26 cellular contexts compared by ENCODE assay signal in genomic region chr9:123923377-123923776, GRCh38. TPM values are rescaled to one million over a fixed set of nuclear protein-coding genes. Genes with fewer than 3 reads are reported as not detected.
DNase-seq lines count a peak whose midpoint lies in the region; ATAC-seq, FAIRE-seq and TF ChIP-seq lines count a peak whose summit lies in the region.
"Had no signal": no experiment of that assay in that cellular context is flagged by ENCODE, and none has a peak within 500 bp of the region (broad histone marks: within the 10 kb centered on the region; RNA-seq: fewer than 3 reads in every experiment).

No MANE protein-coding gene starts in this region.

- peaks cover 0 to 5% (median 2%) of the 10 kb centered on the region in 7 donors for H3K9me3 Mint-ChIP-seq in CD14-positive monocyte
- H3K9me3 Mint-ChIP-seq: CD8-positive, alpha-beta memory T cell had no signal

- intact Hi-C loops in endothelial cell of umbilical vein (cut with micrococcal nuclease): loop anchor here (10.0 kb wide), 1 partner anchor 379 kb away; no protein-coding TSS in a partner anchor
- intact Hi-C loops in right lobe of liver (cut with DNase I): no loop called here
- intact Hi-C loops in CD14-positive monocyte (cut with micrococcal nuclease): loop anchor here in 1 of 2 donors (10.0 kb wide), 1 partner anchor 89 kb away; no protein-coding TSS in a partner anchor

- TF ChIP-seq POLR2A in A549 (IDR thresholded peaks at IDR 0.05; ENCODE audit: low read length) (no peak), endothelial cell of umbilical vein (IDR thresholded peaks at IDR 0.05; ENCODE audit: low read depth, low read length) (no peak), right lobe of liver (IDR thresholded peaks at IDR 0.05) (no peak)

- peaks cover 19 to 29% of the 10 kb centered on the region in 2 donors for H3K36me3 Mint-ChIP-seq in CD14-positive monocyte

- TF ChIP-seq CTCF in A549 (IDR thresholded peaks at IDR 0.05): no peak
- TF ChIP-seq CTCF in LNCaP clone FGC (IDR thresholded peaks at IDR 0.05; ENCODE audit: control insufficient read depth, extremely low read depth, insufficient read depth): no peak
- TF ChIP-seq CTCF in endothelial cell of umbilical vein (IDR thresholded peaks at IDR 0.05; ENCODE audit: extremely low read depth in 1 of 2, insufficient read depth in 1 of 2, low read depth in 1 of 2, low read length in 2 of 2): no peak
- no peak for TF ChIP-seq CTCF in right lobe of liver (IDR thresholded peaks at IDR 0.05)
- no peak for TF ChIP-seq CTCF in CD14-positive monocyte (IDR thresholded peaks at IDR 0.05)

- H2AFZ ChIP-seq in endothelial cell of umbilical vein (ENCODE audit: low read depth, low read length): peak overlapping the region; percentile 22

- peaks cover 7% of the 10 kb centered on the region; the same call in 2 of the 3 replicates for H3K9me3 ChIP-seq in A549
- H3K9me3 ChIP-seq in endothelial cell of umbilical vein (replicated peaks; ENCODE audit: control insufficient read depth, insufficient read depth, low read length): no peaks in the 10 kb centered on the region
- no peaks in the 10 kb centered on the region for H3K9me3 ChIP-seq in right lobe of liver
- H3K9me3 ChIP-seq: SK-N-SH had no signal

- H3K36me3 ChIP-seq in endothelial cell of umbilical vein (ENCODE audit: control insufficient read depth in 2 of 2, extremely low read depth in 1 of 2, insufficient read depth in 2 of 2, low read length in 2 of 2) (no peaks in the 10 kb centered on the region), right lobe of liver (no peaks in the 10 kb centered on the region)

- peaks cover 3% of the 10 kb centered on the region for H4K20me1 ChIP-seq in endothelial cell of umbilical vein (replicated peaks; ENCODE audit: control insufficient read depth, extremely low read depth, insufficient read depth, low read length)

- H3K4me2 ChIP-seq in A549 (peak overlapping the region; percentile 59), endothelial cell of umbilical vein (ENCODE audit: insufficient read depth, low read length) (peak overlapping the region; percentile 48)
- H3K4me2 ChIP-seq: SK-N-SH had no signal

- 57% methylated on average over 4 of the region's 4 CpGs for WGBS in A549 (ENCODE audit: missing lambda C conversion rate)
- 47% methylated on average over 4 of the region's 4 CpGs for WGBS in right lobe of liver (ENCODE audit: insufficient coverage, low coverage, low lambda C conversion rate, missing lambda C conversion rate)

- ATAC-seq in A549: no peak
- peak; percentile 56 to 75 (median 66) for ATAC-seq in right lobe of liver
- no peak for ATAC-seq in HG02571 (IDR thresholded peaks at IDR 0.05; ENCODE audit: unreplicated experiment)
- ATAC-seq: PC-3 had no signal

- no peak for FAIRE-seq in A549 (lab: Jason Lieb, UNC)
- no peak for FAIRE-seq in endothelial cell of umbilical vein (lab: Jason Lieb, UNC)
- FAIRE-seq: A204.1, GM19239, HTR-8/SVneo had no signal

- H3K27ac Mint-ChIP-seq in CD14-positive monocyte: peak overlapping the region in 2 of 7 donors; percentile 1 to 12
- H3K27ac Mint-ChIP-seq: CD8-positive, alpha-beta memory T cell had no signal

- no peaks in the 10 kb centered on the region for H3K27me3 ChIP-seq in endothelial cell of umbilical vein (ENCODE audit: control insufficient read depth in 2 of 2, insufficient read depth in 2 of 2, low read length in 2 of 2)
- no peaks in the 10 kb centered on the region for H3K27me3 ChIP-seq in right lobe of liver
- H3K27me3 ChIP-seq: BLaER1 treated with 17β-estradiol and CSF1 and Interleukin-3, amounts not matched to agents 10 nM and 100 nM had no signal

- DNase-seq in A549 (ENCODE audit: low read depth in 1 of 2, low spot score in 1 of 2) (no peak), LNCaP clone FGC (ENCODE audit: low read depth) (no peak), endothelial cell of umbilical vein (ENCODE audit: low read depth, low spot score) (no peak), right lobe of liver (no peak), mucosa of gallbladder (ENCODE audit: low spot score) (no peak), middle frontal gyrus (ENCODE audit: extremely low spot score, low spot score) (no peak), CD14-positive monocyte (ENCODE audit: low spot score) (no peak)
- DNase-seq: AML-193; Calu3; CD8-positive, alpha-beta memory T cell; DND-41; KBM-7; MM.1S; NCI-H1694; NCI-H2029 treated with DMSO at 0.1 percent for 48 hours; NCI-H446 treated with DMSO at 0.1 percent for 48 hours; NCI-H526; NCI-H82; NK-92 treated with Interleukin-12 subunit alpha and Interleukin-12 subunit beta, amount 100 ng/mL, for 24 hours; PC-3; SK-N-SH had no signal

- POLR2A ChIA-PET in A549 (lab: Yijun Ruan, JAX) (no interaction called here), endothelial cell of umbilical vein (lab: Charles Lee) (no interaction called here)

- H3K27me3 Mint-ChIP-seq in CD14-positive monocyte (ENCODE audit: low read depth in 3 of 3): no peaks in the 10 kb centered on the region
- H3K27me3 Mint-ChIP-seq: CD8-positive, alpha-beta memory T cell had no signal

- no peak for TF ChIP-seq EP300 in A549 (IDR thresholded peaks at IDR 0.05)

- dilution Hi-C loops in endothelial cell of umbilical vein (cut with MboI; ENCODE audit: extremely low pct_ligation_motif_present, low sequenced_read_pairs): no loop called here

- no peak for TF ChIP-seq RAD21 in A549 (conservative IDR thresholded peaks at IDR 0.05 in 1 of 2, IDR thresholded peaks at IDR 0.05 in 1 of 2)

- peaks cover 74% of the 10 kb centered on the region for H3K4me1 Mint-ChIP-seq in CD14-positive monocyte

- BruUV-seq in endothelial cell of umbilical vein (replicated peaks; lab: Mats Ljungman, UMichigan): no TSS peak

- no peak overlapping the region for H3K4me3 Mint-ChIP-seq in CD14-positive monocyte
- H3K4me3 Mint-ChIP-seq: CD8-positive, alpha-beta memory T cell had no signal

- H3K27ac ChIP-seq in A549 (peak overlapping the region; percentile 44 to 76), endothelial cell of umbilical vein (ENCODE audit: insufficient read depth, low read depth, low read length) (no peak overlapping the region), right lobe of liver (peak overlapping the region in 2 of 3 donors; percentile 31 to 61)
- H3K27ac ChIP-seq: BLaER1 treated with 17β-estradiol and CSF1 and Interleukin-3, amounts not matched to agents 10 nM and 100 nM had no signal

- H3K4me3 ChIP-seq in A549 (no peak overlapping the region), LNCaP clone FGC (ENCODE audit: low read depth, low read length) (peak overlapping the region; percentile 24; the same call in 1 of the 2 replicates), endothelial cell of umbilical vein (replicated peaks in 1 of 3; ENCODE audit: insufficient read depth in 1 of 3, low read depth in 1 of 3, low read length in 3 of 3) (no peak overlapping the region), right lobe of liver (no peak overlapping the region)
- H3K4me3 ChIP-seq: BLaER1 treated with 17β-estradiol and CSF1 and Interleukin-3, amounts not matched to agents 10 nM and 100 nM had no signal

- no peak overlapping the region for H3K9ac ChIP-seq in endothelial cell of umbilical vein (replicated peaks; ENCODE audit: extremely low read depth, insufficient read depth, low read length)
- H3K9ac ChIP-seq: BLaER1 treated with 17β-estradiol and CSF1 and Interleukin-3, amounts not matched to agents 10 nM and 100 nM; SK-N-SH had no signal

- CTCF ChIA-PET in A549 (lab: Yijun Ruan, JAX): interaction anchor here (0.6 kb wide), 1 partner anchor 98 kb away, joined by 3 read pairs; no protein-coding TSS in a partner anchor
- CTCF ChIA-PET in endothelial cell of umbilical vein (lab: Charles Lee): no interaction called here

- H3K79me2 ChIP-seq in endothelial cell of umbilical vein (ENCODE audit: control insufficient read depth, insufficient read depth, low read length): peaks cover 13% of the 10 kb centered on the region

- H3K4me1 ChIP-seq in A549 (peaks cover 60% of the 10 kb centered on the region), endothelial cell of umbilical vein (ENCODE audit: control insufficient read depth, extremely low read depth, insufficient read depth, low read length) (peaks cover 12% of the 10 kb centered on the region), right lobe of liver (peaks cover 0 to 46% (median 18%) of the 10 kb centered on the region in 4 donors)

- peaks cover 2% of the 10 kb centered on the region for H3K9me1 ChIP-seq in endothelial cell of umbilical vein (replicated peaks; ENCODE audit: control insufficient read depth, extremely low read depth, insufficient read depth, low read length)

TF ChIP-seq in A549, 52 proteins besides CTCF, POLR2A, EP300 and RAD21 (continues in another document):
- no peak for TF ChIP-seq HDAC2 (IDR thresholded peaks at IDR 0.05)

TF ChIP-seq in endothelial cell of umbilical vein, 7 proteins besides CTCF, POLR2A, EP300 and RAD21:
- no peak for TF ChIP-seq GATA2 (IDR thresholded peaks at IDR 0.05; ENCODE audit: insufficient read depth, insufficient read length, low read depth, low read length)
- TF ChIP-seq JUN (IDR thresholded peaks at IDR 0.05; ENCODE audit: borderline replicate concordance, insufficient read depth, insufficient read length, low read depth): no peak
- no peak for TF ChIP-seq POLR2AphosphoS5 (IDR thresholded peaks at IDR 0.05; ENCODE audit: insufficient read depth, low read depth, low read length)
- no peak for TF ChIP-seq MAX (IDR thresholded peaks at IDR 0.05; ENCODE audit: insufficient read depth, insufficient read length)
- TF ChIP-seq EZH2 (IDR thresholded peaks at IDR 0.05; ENCODE audit: borderline replicate concordance, low read depth, low read length, severe bottlenecking): no peak

RNA-seq across cellular contexts. Expression of gene DENND1A, which starts 6.5 kb away (rescaled TPM):
- polyA plus RNA-seq in A549 (2011; rRNA removed) (21.9 and 22.1 TPM in 2 replicates), A549 (2017; fragmentation: RNase III; extraction: RNeasy Plus Mini Kit Qiagen cat#74134 plus additional on column Dnase treatment) (14.9 to 15.6 TPM (median 15.1 TPM) in 3 replicates), endothelial cell of umbilical vein (23.6 and 24.5 TPM in 2 replicates), CD14-positive monocyte (10 to 100 TPM; 24.8 to 29.4 TPM)
- polyA plus RNA-seq in A549 (2012; cell fraction: cytosol; rRNA removed): 13.7 and 17.2 TPM in 2 replicates
- 16.6 and 21.5 TPM in 2 replicates for polyA plus RNA-seq in A549 (2012; cell fraction: nucleus; rRNA removed)
- polyA minus RNA-seq in A549 (2011; rRNA and poly(A)+ RNA removed): 66.5 and 71.0 TPM in 2 replicates
- total RNA-seq in endothelial cell of umbilical vein (15.7 and 18.5 TPM in 2 replicates), right lobe of liver (10 to 100 TPM; 13.9 to 22.6 (median 16.3) TPM), mucosa of gallbladder (26.3 TPM)
- 18.9 and 21.1 TPM in 2 replicates for polyA plus RNA-seq in endothelial cell of umbilical vein (2011; cell fraction: cytosol; rRNA removed)
- 24.8 and 26.8 TPM in 2 replicates for polyA plus RNA-seq in endothelial cell of umbilical vein (2011; cell fraction: nucleus; rRNA removed)
- polyA plus RNA-seq in endothelial cell of umbilical vein (2012): 17.3 and 22.7 TPM in 2 replicates
- 47.1 and 58.8 TPM in 2 replicates for polyA minus RNA-seq in endothelial cell of umbilical vein
- polyA minus RNA-seq in endothelial cell of umbilical vein (2011; cell fraction: cytosol; rRNA and poly(A)+ RNA removed): 41.7 TPM
- polyA minus RNA-seq in endothelial cell of umbilical vein (2011; cell fraction: nucleus; rRNA and poly(A)+ RNA removed): 33.5 and 66.7 TPM in 2 replicates

Comparison
In these comparisons a context has a peak if more than half of its experiments do, and no peak if none do; other contexts are left out.
1. ATAC-seq: peak in right lobe of liver (4 of 4); none in A549 (0 of 2) and HG02571 (single experiment).